Comparison of ENCODE assay signal across 8 cellular contexts in genomic region chr20:24064092-24064491, GRCh38.
"Had no signal": no experiment of that assay in that cellular context is flagged by ENCODE, and none has a peak within 500 bp of the region (broad histone marks: within the 10 kb centered on the region; RNA-seq: fewer than 3 reads in every experiment).

No MANE protein-coding gene starts in this region.

- H3K4me3 ChIP-seq: GM23248 had no signal

- ATAC-seq: HepG2 had no signal

- H3K27ac ChIP-seq: GM23248, HL-60, KMS-11 had no signal

- DNase-seq: GM23248, H9, HCEC 1CT, HFFc6, KBM-7 had no signal
